ENCODE assay signal across 7 cellular contexts in genomic region chr11:9060700-9061111, GRCh38.
DNase-seq lines count a peak whose midpoint lies in the region; ATAC-seq and TF ChIP-seq lines count a peak whose summit lies in the region.

No MANE protein-coding gene starts in this region.

- peak; percentile 29 to 76 for DNase-seq in HL-60 (ENCODE audit: low read depth in 1 of 2, low spot score in 1 of 2)
- peak; percentile 35 for DNase-seq in activated CD8-positive, alpha-beta memory T cell treated with anti-CD3 and anti-CD28 coated beads, Interleukin-2, amount 50 U/mL, for 24 hours (ENCODE audit: extremely low read depth)
- DNase-seq in stimulated activated CD4-positive, alpha-beta T cell treated with anti-CD3 and anti-CD28 coated beads, Interleukin-15, amount 100 ng/mL, for 24 hours: peak; percentile 82
- DNase-seq in islet precursor cell: no peak
- no peak for DNase-seq in C1 segment of cervical spinal cord (lab: John Stamatoyannopoulos, UW)

- H3K4me3 ChIP-seq in HL-60 (replicated peaks; ENCODE audit: insufficient read depth, low read length): no peak overlapping the region

- H3K27me3 ChIP-seq in HL-60 (ENCODE audit: insufficient read depth, poor library complexity, severe bottlenecking): no peaks in the 10 kb centered on the region

- ATAC-seq in GM18498 (IDR thresholded peaks at IDR 0.05; ENCODE audit: unreplicated experiment) (peak; percentile 98), GM21528 (IDR thresholded peaks at IDR 0.05; ENCODE audit: low FRiP score, unreplicated experiment) (peak; percentile 98)

- H3K27ac ChIP-seq in HL-60 (replicated peaks): no peak overlapping the region

- TF ChIP-seq CTCF in HL-60 (IDR thresholded peaks at IDR 0.05; ENCODE audit: insufficient read depth, low read length): peak; percentile 49

Comparison
In these comparisons a context has a peak if more than half of its experiments do, and no peak if none do; other contexts are left out.
1. DNase-seq: peak in HL-60 (2 of 2), activated CD8-positive, alpha-beta memory T cell treated with anti-CD3 and anti-CD28 coated beads, Interleukin-2, amount 50 U/mL, for 24 hours (single experiment) and stimulated activated CD4-positive, alpha-beta T cell treated with anti-CD3 and anti-CD28 coated beads, Interleukin-15, amount 100 ng/mL, for 24 hours (single experiment); none in islet precursor cell (single experiment) and C1 segment of cervical spinal cord (0 of 14).